35 cellular contexts compared by ENCODE assay signal in genomic region chr3:138326866-138327595, GRCh38. TPM values are rescaled to one million over a fixed set of nuclear protein-coding genes. Genes with fewer than 3 reads are reported as not detected.
"Had no signal": no experiment of that assay in that cellular context is flagged by ENCODE, and none has a peak within 500 bp of the region (broad histone marks: within the 10 kb centered on the region; RNA-seq: fewer than 3 reads in every experiment).

No MANE protein-coding gene starts in this region.

- H3K27me3 ChIP-seq: adrenal gland, right lobe of liver, upper lobe of left lung, vagina had no signal

- H3K36me3 ChIP-seq: adrenal gland, heart right ventricle, lower lobe of right lung, neutrophil, right lobe of liver, thoracic aorta, upper lobe of left lung, vagina had no signal

- DNase-seq: activated CD4-positive, alpha-beta T cell treated with anti-CD3 and anti-CD28 coated beads for 4 hours; activated CD4-positive, alpha-beta T cell treated with anti-CD3 and anti-CD28 coated beads, Interleukin-2, amount 50 U/mL, for 4 hours; activated effector memory CD4-positive, alpha-beta T cell treated with Interleukin-2 at 50 U/mL for 16 hours; activated naive CD4-positive, alpha-beta T cell treated with Interleukin-2 at 50 U/mL for 16 hours; activated T-cell treated with anti-CD3 and anti-CD28 coated beads for 4 hours; activated T-cell treated with anti-CD3 and anti-CD28 coated beads, Interleukin-2, amount 50 U/mL, for 72 hours; adrenal gland; aorta; cortex of kidney; effector memory CD8-positive, alpha-beta T cell; foreskin melanocyte; heart right ventricle; kidney glomerular epithelial cell; lower lobe of right lung; mesendoderm; mucosa of descending colon; right lobe of liver; stimulated activated CD4-positive, alpha-beta T cell treated with anti-CD3 and anti-CD28 coated beads, Interleukin-12 subunit alpha, Interleukin-12 subunit beta, amount 100 ng/mL, for 4 hours; stimulated activated CD4-positive, alpha-beta T cell treated with anti-CD3 and anti-CD28 coated beads, Interleukin-4, amount 100 ng/mL, for 1 hour; T-cell; upper lobe of left lung had no signal

- H3K4me3 ChIP-seq: adrenal gland, heart right ventricle, lower lobe of right lung, mucosa of descending colon, right lobe of liver, thoracic aorta, upper lobe of left lung, vagina had no signal

- H3K27ac ChIP-seq: adrenal gland, heart right ventricle, lower lobe of right lung, neutrophil, right lobe of liver, thoracic aorta, upper lobe of left lung, vagina, VCaP had no signal

- H3K9me3 ChIP-seq: adrenal gland, heart right ventricle, lower lobe of right lung, mucosa of descending colon, neutrophil, right lobe of liver, thoracic aorta, upper lobe of left lung, vagina had no signal

RNA-seq across cellular contexts. Expression of gene NME9, which starts 2.6 kb away (rescaled TPM):
- total RNA-seq: cardiac septum; chondrocyte; esophagus mucosa; glomerular endothelial cell; left lobe of liver; myocyte; natural killer cell treated with Interleukin-12 subunit alpha and Interleukin-12 subunit beta and Interleukin-15 and Interleukin-18, amount 100 ng/mL, for 72 hours; osteocyte; posterior vena cava; right lobe of liver; skeletal muscle tissue; thoracic aorta; vagina had no signal
